20 cellular contexts compared by ENCODE assay signal in the genomic region with DNA sequence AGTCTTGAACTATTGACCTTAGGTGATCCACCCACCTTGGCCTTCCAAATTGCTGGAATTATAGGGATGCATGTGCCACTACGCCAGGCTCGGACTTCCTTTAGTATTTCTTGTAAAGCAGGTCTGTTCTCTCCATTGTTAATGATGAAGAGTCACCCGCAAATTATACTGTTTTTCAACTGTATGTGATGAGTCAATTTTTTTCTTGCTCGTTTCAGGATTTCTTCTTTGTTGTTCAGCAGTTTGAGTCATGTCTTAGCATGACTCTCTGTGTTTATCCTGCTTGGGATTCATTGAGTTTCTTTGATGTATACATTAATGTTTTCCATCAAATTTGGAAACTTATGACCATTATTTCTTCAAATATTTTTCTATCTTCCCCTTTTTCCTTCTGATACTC. TPM values are rescaled to one million over a fixed set of nuclear protein-coding genes. Genes with fewer than 3 reads are reported as not detected.
A peak's percentile ranks its signal among the peaks of the same experiment; 100 is the strongest.
DNase-seq lines count a peak whose midpoint lies in the region; ATAC-seq, FAIRE-seq and TF ChIP-seq lines count a peak whose summit lies in the region.
"Had no signal": no experiment of that assay in that cellular context is flagged by ENCODE, and none has a peak within 500 bp of the region (broad histone marks: within the 10 kb centered on the region; RNA-seq: fewer than 3 reads in every experiment).

No MANE protein-coding gene starts in this region.

- H3K4me2 ChIP-seq in HCT116 (ENCODE audit: low read length) (peak overlapping the region; percentile 22), astrocyte (ENCODE audit: low read length) (peak overlapping the region; percentile 60)
- H3K4me2 ChIP-seq: KMS-11 had no signal

- H3K79me2 ChIP-seq in HCT116 (ENCODE audit: insufficient read depth, low read length) (no peaks in the 10 kb centered on the region), astrocyte (ENCODE audit: insufficient read depth, low read length) (no peaks in the 10 kb centered on the region)

- no peak overlapping the region for H3K4me3 Mint-ChIP-seq in astrocyte (ENCODE audit: unreplicated experiment)
- H3K4me3 Mint-ChIP-seq: activated naive CD8-positive, alpha-beta T cell treated with anti-CD3 and anti-CD28 coated beads, Interleukin-2, amount 10 ng/mL, durations not matched to agents 7 days and 5 days had no signal

- TF ChIP-seq RAD21 in HCT116 (IDR thresholded peaks at IDR 0.05; ENCODE audit: low read depth): no peak

- peak overlapping the region; percentile 42 for H3K27ac ChIP-seq in AG04450 (ENCODE audit: low read depth, low read length)
- no peak overlapping the region for H3K27ac ChIP-seq in HCT116 (ENCODE audit: low read depth, low read length)
- peak overlapping the region; percentile 44 for H3K27ac ChIP-seq in astrocyte (ENCODE audit: low read depth, low read length)
- no peak overlapping the region for H3K27ac ChIP-seq in Peyer's patch
- H3K27ac ChIP-seq: heart left ventricle, KMS-11, tibial nerve had no signal

- H3K36me3 ChIP-seq in HCT116 (ENCODE audit: control insufficient read depth in 1 of 2, insufficient read depth in 2 of 2, low read length in 2 of 2) (no peaks in the 10 kb centered on the region), astrocyte (ENCODE audit: insufficient read depth, low read length) (no peaks in the 10 kb centered on the region), Peyer's patch (no peaks in the 10 kb centered on the region)
- H3K36me3 ChIP-seq: heart left ventricle, tibial nerve had no signal

- no peaks in the 10 kb centered on the region for H4K20me1 ChIP-seq in HCT116 (ENCODE audit: insufficient read depth)
- no peaks in the 10 kb centered on the region for H4K20me1 ChIP-seq in astrocyte (ENCODE audit: insufficient read depth, low read length)

- intact Hi-C loops in HCT116 (cut with micrococcal nuclease): no loop called here

- H3K4me3 ChIP-seq in AG04450 (ENCODE audit: low read depth, low read length) (no peak overlapping the region), HCT116 (replicated peaks in 1 of 2; ENCODE audit: low read depth in 1 of 2, low read length in 2 of 2) (no peak overlapping the region), astrocyte (ENCODE audit: insufficient read depth, low read depth, low read length) (no peak overlapping the region), Peyer's patch (no peak overlapping the region)
- H3K4me3 ChIP-seq: heart left ventricle, skin epidermis, tibial nerve had no signal

- RAD21 ChIA-PET in HCT116 (lab: Charles Lee; ENCODE audit: low non-redundant PET in 1 of 2, low total read pairs in 2 of 2, uncharacterized antibody in 2 of 2, unreplicated experiment in 2 of 2): no interaction called here

- H3K9me3 Mint-ChIP-seq in astrocyte (ENCODE audit: unreplicated experiment): no peaks in the 10 kb centered on the region
- H3K9me3 Mint-ChIP-seq: activated naive CD8-positive, alpha-beta T cell treated with anti-CD3 and anti-CD28 coated beads, Interleukin-2, amount 10 ng/mL, durations not matched to agents 7 days and 5 days had no signal

- H3K9me2 ChIP-seq in HCT116 (ENCODE audit: insufficient read depth): no peaks in the 10 kb centered on the region

- no peak overlapping the region for H3K27ac Mint-ChIP-seq in astrocyte (ENCODE audit: unreplicated experiment)
- H3K27ac Mint-ChIP-seq: activated naive CD8-positive, alpha-beta T cell treated with anti-CD3 and anti-CD28 coated beads, Interleukin-2, amount 10 ng/mL, durations not matched to agents 7 days and 5 days had no signal

- no peak for TF ChIP-seq POLR2A in HCT116 (IDR thresholded peaks at IDR 0.05; ENCODE audit: borderline replicate concordance, extremely low read depth, insufficient read depth, insufficient read length)
- TF ChIP-seq POLR2A in Peyer's patch (IDR thresholded peaks at IDR 0.05): no peak

- peak; percentile 18 for DNase-seq in AG04450 (ENCODE audit: low read depth, low spot score)
- peak; percentile 7 for DNase-seq in HCT116 (ENCODE audit: low read depth, low spot score)
- peak; percentile 61 for DNase-seq in astrocyte (ENCODE audit: low read depth)
- peak; percentile 19 for DNase-seq in hepatic stellate cell (ENCODE audit: low spot score)
- DNase-seq in NCI-H524 (lab: John Stamatoyannopoulos, UW): no peak
- DNase-seq in GM20000 (ENCODE audit: low spot score): no peak
- no peak for DNase-seq in Peyer's patch
- DNase-seq: activated CD4-positive, alpha-beta T cell treated with anti-CD3 and anti-CD28 coated beads for 4 hours; activated naive CD8-positive, alpha-beta T cell treated with anti-CD3 and anti-CD28 coated beads, Interleukin-2, amount 10 ng/mL, durations not matched to agents 7 days and 5 days; heart left ventricle; NCI-H1417; NK-92 treated with Interleukin-12 subunit alpha and Interleukin-12 subunit beta, amount 100 ng/mL, for 24 hours; nucleus accumbens; SHP77 treated with DMSO at 0.1 percent for 48 hours had no signal

- H3K9ac ChIP-seq in HCT116 (ENCODE audit: low read length) (no peak overlapping the region), astrocyte (ENCODE audit: low read length) (peak overlapping the region; percentile 43)
- H3K9ac ChIP-seq: KMS-11 had no signal

- CTCF ChIA-PET in AG04450 (lab: Charles Lee) (no interaction called here), HCT116 (lab: Charles Lee) (no interaction called here)

- POLR2A ChIA-PET in AG04450 (lab: Yijun Ruan, JAX): no interaction called here
- POLR2A ChIA-PET in HCT116 (lab: Charles Lee): no interaction called here

- H3K27me3 Mint-ChIP-seq in astrocyte (ENCODE audit: low read depth, unreplicated experiment): no peaks in the 10 kb centered on the region

- H3K4me1 Mint-ChIP-seq in astrocyte (ENCODE audit: low read depth, unreplicated experiment): no peaks in the 10 kb centered on the region
- H3K4me1 Mint-ChIP-seq: activated naive CD8-positive, alpha-beta T cell treated with anti-CD3 and anti-CD28 coated beads, Interleukin-2, amount 10 ng/mL, durations not matched to agents 7 days and 5 days had no signal

- TF ChIP-seq CTCF in AG04450 (IDR thresholded peaks at IDR 0.05; ENCODE audit: low read depth, low read length) (no peak), HCT116 (IDR thresholded peaks at IDR 0.05 in 2 of 3, conservative IDR thresholded peaks at IDR 0.05 in 1 of 3; ENCODE audit: borderline replicate concordance in 1 of 3, insufficient read depth in 1 of 3, low read depth in 2 of 3, low read length in 2 of 3) (no peak), astrocyte (IDR thresholded peaks at IDR 0.05; ENCODE audit: insufficient read depth, low read depth, low read length) (no peak), GM20000 (IDR thresholded peaks at IDR 0.05; ENCODE audit: extremely low read depth, missing control alignments) (no peak), Peyer's patch (IDR thresholded peaks at IDR 0.05) (no peak)

- no peaks in the 10 kb centered on the region for H3K36me3 Mint-ChIP-seq in astrocyte (ENCODE audit: low read depth, unreplicated experiment)
- H3K36me3 Mint-ChIP-seq: activated naive CD8-positive, alpha-beta T cell treated with anti-CD3 and anti-CD28 coated beads, Interleukin-2, amount 10 ng/mL, durations not matched to agents 7 days and 5 days had no signal

- peak; percentile 94 for FAIRE-seq in astrocyte (lab: Jason Lieb, UNC)
- FAIRE-seq: endometrium, GM19239 had no signal

- H3K27me3 ChIP-seq in AG04450 (ENCODE audit: control insufficient read depth, insufficient read depth, low read length) (no peaks in the 10 kb centered on the region), HCT116 (ENCODE audit: insufficient read depth, low read length) (no peaks in the 10 kb centered on the region), astrocyte (ENCODE audit: insufficient read depth, low read length) (no peaks in the 10 kb centered on the region), Peyer's patch (no peaks in the 10 kb centered on the region)
- H3K27me3 ChIP-seq: heart left ventricle, tibial nerve had no signal

- no TSS peak for BruUV-seq in HCT116 (replicated peaks; lab: Mats Ljungman, UMichigan)

- H2AFZ ChIP-seq in HCT116 (ENCODE audit: low read depth, low read length, poor library complexity, severe bottlenecking) (no peak overlapping the region), astrocyte (ENCODE audit: low read depth, low read length) (peak overlapping the region; percentile 9)

- H3K4me1 ChIP-seq in HCT116 (ENCODE audit: control insufficient read depth in 1 of 2, insufficient read depth in 2 of 2, low read length in 2 of 2) (peaks cover 0 to 8% of the 10 kb centered on the region in 2 experiments; a peak in 2 of 4 replicates), astrocyte (ENCODE audit: insufficient read depth, low read length) (no peaks in the 10 kb centered on the region), Peyer's patch (no peaks in the 10 kb centered on the region)
- H3K4me1 ChIP-seq: heart left ventricle, tibial nerve had no signal

- no peak for ATAC-seq in HCT116
- ATAC-seq in GM18511 (IDR thresholded peaks at IDR 0.05; ENCODE audit: unreplicated experiment): no peak
- ATAC-seq: heart left ventricle had no signal

- H3K9me3 ChIP-seq in AG04450 (ENCODE audit: control insufficient read depth, insufficient read depth, low read length) (no peaks in the 10 kb centered on the region), HCT116 (ENCODE audit: control insufficient read depth in 1 of 2, insufficient read depth in 1 of 2, low read depth in 1 of 2, low read length in 2 of 2) (no peaks in the 10 kb centered on the region), astrocyte (ENCODE audit: insufficient read depth, low read depth, low read length) (no peaks in the 10 kb centered on the region), Peyer's patch (no peaks in the 10 kb centered on the region)
- H3K9me3 ChIP-seq: tibial nerve had no signal

TF ChIP-seq in HCT116, 20 proteins besides CTCF, POLR2A, EP300 and RAD21 (continues in another document):
- TF ChIP-seq FOSL1 (IDR thresholded peaks at IDR 0.05; ENCODE audit: low read depth) (peak; percentile 24; the same call in 1 of the 2 replicates), EGR1 (IDR thresholded peaks at IDR 0.05; ENCODE audit: low read depth) (no peak), JUND (IDR thresholded peaks at IDR 0.05) (peak; percentile 15; the same call in 1 of the 2 replicates), SP1 (IDR thresholded peaks at IDR 0.05; ENCODE audit: low read depth) (peak; percentile 22; the same call in 1 of the 2 replicates)

RNA-seq across cellular contexts. Expression of gene GRAMD1C, which starts 28.9 kb away (rescaled TPM):
- polyA plus RNA-seq in AG04450 (2011; rRNA removed): 3.0 and 4.2 TPM in 2 replicates
- 3.6 and 6.7 TPM in 2 replicates for polyA minus RNA-seq in AG04450 (2011; rRNA and poly(A)+ RNA removed)
- total RNA-seq in HCT116 (2021; ENCODE audit: unreplicated experiment) (7.9 TPM), astrocyte (3.7 TPM in 2 replicates), Peyer's patch (10 to 100 TPM; 20.6 to 48.0 (median 30.0) TPM)
- 1.1 and 3.6 TPM in 2 replicates for polyA plus RNA-seq in HCT116 (2012)

Comparison
In these comparisons a context has a peak if more than half of its experiments do, and no peak if none do; other contexts are left out.
1. DNase-seq: peak in AG04450 (single experiment), HCT116 (single experiment), astrocyte (single experiment) and hepatic stellate cell (single experiment); none in NCI-H524 (0 of 2), GM20000 (single experiment) and Peyer's patch (0 of 3).
2. H3K27ac ChIP-seq: peak in AG04450 (single experiment) and astrocyte (single experiment); none in HCT116 (single experiment) and Peyer's patch (0 of 4).